9 cellular contexts compared by ENCODE assay signal in the genomic region with DNA sequence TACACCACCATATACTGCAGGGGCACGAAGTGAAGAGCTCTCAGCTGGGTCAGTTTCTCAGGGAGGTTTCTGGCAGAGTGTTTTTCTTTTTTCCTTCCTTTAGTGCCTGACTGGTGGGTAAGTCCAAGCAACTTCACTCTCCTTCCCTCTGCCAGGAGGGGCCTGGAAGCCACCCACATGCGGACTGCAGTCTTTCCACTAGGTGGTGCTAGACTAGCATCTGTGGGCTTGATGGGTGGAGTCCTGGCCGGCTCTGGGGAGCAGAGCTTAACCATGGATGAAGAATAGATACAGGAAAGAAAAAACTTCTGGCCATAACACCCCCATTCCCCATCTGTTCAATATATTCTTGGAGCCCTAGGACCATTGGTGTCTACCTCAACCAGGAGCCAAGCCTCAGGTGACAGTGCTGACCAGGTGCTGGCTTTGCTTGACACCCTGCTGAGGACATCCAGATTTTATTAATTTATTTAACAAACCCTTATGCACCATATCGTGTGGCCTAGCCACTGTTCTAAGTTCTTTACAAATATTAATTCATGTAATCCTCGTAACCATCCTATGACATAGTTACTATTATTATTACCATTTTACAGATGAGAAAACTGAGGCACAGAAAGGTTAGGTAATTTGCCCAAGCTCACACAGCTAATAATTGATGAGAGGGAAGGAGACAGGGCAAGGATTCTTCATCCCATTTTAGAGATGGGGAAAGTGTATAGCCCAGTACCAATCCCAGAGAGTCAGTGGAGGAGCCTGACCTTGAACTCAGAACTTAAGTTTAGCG.
DNase-seq lines count a peak whose midpoint lies in the region; ATAC-seq and TF ChIP-seq lines count a peak whose summit lies in the region.
"Had no signal": no experiment of that assay in that cellular context is flagged by ENCODE, and none has a peak within 500 bp of the region (broad histone marks: within the 10 kb centered on the region; RNA-seq: fewer than 3 reads in every experiment).

No MANE protein-coding gene starts in this region.

- H3K9me3 Mint-ChIP-seq in activated CD4-positive, alpha-beta memory T cell treated with anti-CD3 and anti-CD28 coated beads for 36 hours = no peaks in the 10 kb centered on the region
- H3K9me3 Mint-ChIP-seq: stimulated activated naive CD8-positive, alpha-beta T cell treated with anti-CD3 and anti-CD28 coated beads, Interleukin-15, Interleukin-2, amounts not matched to agents 100 ng/mL and 50 ng/mL, for 24 hours had no signal

- H3K4me3 ChIP-seq in HAP-1 (no peak overlapping the region), foreskin fibroblast (ENCODE audit: low read depth in 1 of 2, low read length in 2 of 2) (no peak overlapping the region)

- no peak overlapping the region for H3K4me3 Mint-ChIP-seq in activated CD4-positive, alpha-beta memory T cell treated with anti-CD3 and anti-CD28 coated beads for 36 hours
- H3K4me3 Mint-ChIP-seq: stimulated activated naive CD8-positive, alpha-beta T cell treated with anti-CD3 and anti-CD28 coated beads, Interleukin-15, Interleukin-2, amounts not matched to agents 100 ng/mL and 50 ng/mL, for 24 hours had no signal

- intact Hi-C loops in activated CD4-positive, alpha-beta memory T cell treated with anti-CD3 and anti-CD28 coated beads for 36 hours (cut with micrococcal nuclease) = no loop called here

- H3K27ac Mint-ChIP-seq in activated CD4-positive, alpha-beta memory T cell treated with anti-CD3 and anti-CD28 coated beads for 36 hours = no peak overlapping the region
- H3K27ac Mint-ChIP-seq: stimulated activated naive CD8-positive, alpha-beta T cell treated with anti-CD3 and anti-CD28 coated beads, Interleukin-15, Interleukin-2, amounts not matched to agents 100 ng/mL and 50 ng/mL, for 24 hours had no signal

- ATAC-seq in GM19395 (IDR thresholded peaks at IDR 0.05; ENCODE audit: unreplicated experiment) (no peak), HG03159 (IDR thresholded peaks at IDR 0.05; ENCODE audit: unreplicated experiment) (no peak)

- CTCF ChIA-PET in activated CD4-positive, alpha-beta memory T cell treated with anti-CD3 and anti-CD28 coated beads for 36 hours (lab: Charles Lee) = interaction anchor here (0.6 to 2.1 kb wide), 10 partner anchors 9 to 714 kb away, joined by 3 to 11 read pairs (median 3); no protein-coding TSS in a partner anchor

- H3K36me3 Mint-ChIP-seq in activated CD4-positive, alpha-beta memory T cell treated with anti-CD3 and anti-CD28 coated beads for 36 hours = no peaks in the 10 kb centered on the region

- peak; percentile 53 for TF ChIP-seq CTCF in foreskin fibroblast (IDR thresholded peaks at IDR 0.05; ENCODE audit: low read depth, low read length)

- no peaks in the 10 kb centered on the region for H3K36me3 ChIP-seq in HAP-1 (replicated peaks)

- POLR2A ChIA-PET in activated CD4-positive, alpha-beta memory T cell treated with anti-CD3 and anti-CD28 coated beads for 36 hours (lab: Charles Lee) = no interaction called here

- H3K27me3 ChIP-seq in HAP-1 (ENCODE audit: low read depth) = peaks cover 3% of the 10 kb centered on the region; the same call in 1 of the 2 replicates

- in situ Hi-C loops in HAP-1 (cut with MboI; ENCODE audit: low sequenced_read_pairs) = no loop called here

- H3K4me1 Mint-ChIP-seq in activated CD4-positive, alpha-beta memory T cell treated with anti-CD3 and anti-CD28 coated beads for 36 hours (ENCODE audit: low read depth) = peaks cover 22% of the 10 kb centered on the region

- H3K9me3 ChIP-seq in HAP-1 = no peaks in the 10 kb centered on the region

- H3K4me1 ChIP-seq in HAP-1 = no peaks in the 10 kb centered on the region

- H3K27me3 Mint-ChIP-seq in activated CD4-positive, alpha-beta memory T cell treated with anti-CD3 and anti-CD28 coated beads for 36 hours = peaks cover 2% of the 10 kb centered on the region

- peak; percentile 79 for DNase-seq in COLO668 (lab: John Stamatoyannopoulos, UW; ENCODE audit: unreplicated experiment)
- DNase-seq in HAP-1 (ENCODE audit: low spot score in 2 of 2) = peak; percentile 50 to 79
- peak; percentile 52 for DNase-seq in NCI-H460 (ENCODE audit: extremely low read depth, low read depth)
- peak; percentile 61 for DNase-seq in activated CD4-positive, alpha-beta memory T cell treated with anti-CD3 and anti-CD28 coated beads for 36 hours
- DNase-seq in foreskin fibroblast = peak; percentile 18 to 48
- DNase-seq in pulmonary artery endothelial cell (ENCODE audit: low read depth, low spot score) = peak; percentile 7

Comparison
In these comparisons a context has a peak if more than half of its experiments do, and no peak if none do; other contexts are left out.
1. DNase-seq: peak in every context shown above with its lines; median percentile 79 in COLO668; 64 in HAP-1; 61 in activated CD4-positive, alpha-beta memory T cell treated with anti-CD3 and anti-CD28 coated beads for 36 hours; 52 in NCI-H460; 33 in foreskin fibroblast; 7 in pulmonary artery endothelial cell.